In the genomic region with DNA sequence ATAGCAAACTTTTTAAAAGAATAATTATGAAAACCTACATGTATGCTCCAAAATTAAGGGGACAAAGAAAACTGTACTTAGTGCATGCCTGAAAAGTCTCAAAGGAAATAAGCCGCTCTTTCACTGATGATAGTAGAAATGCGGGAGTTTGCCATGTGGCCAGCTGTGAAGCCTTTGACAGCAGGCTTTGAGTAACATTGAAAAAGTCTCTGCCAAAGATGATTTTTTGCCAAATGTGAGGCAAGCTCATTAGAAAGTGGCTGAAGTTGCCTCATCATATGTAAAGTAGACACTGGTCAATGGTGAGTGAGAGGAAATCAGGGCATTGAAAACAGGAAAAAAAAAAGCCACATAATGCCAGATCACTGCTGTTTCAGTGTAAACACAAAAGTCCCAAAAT, we compare ENCODE assay signal across 19 cellular contexts.
"Had no signal": no experiment of that assay in that cellular context is flagged by ENCODE, and none has a peak within 500 bp of the region (broad histone marks: within the 10 kb centered on the region; RNA-seq: fewer than 3 reads in every experiment).

No MANE protein-coding gene starts in this region.

- H3K27me3 ChIP-seq: stomach, testis, upper lobe of right lung had no signal

- H3K4me3 ChIP-seq: skin epidermis, stomach, testis, upper lobe of right lung had no signal

- H3K36me3 ChIP-seq: stomach, upper lobe of right lung had no signal

- H3K9me3 ChIP-seq: stomach, testis, upper lobe of right lung had no signal

- H3K4me1 ChIP-seq: stomach, testis, upper lobe of right lung had no signal

- H3K27ac ChIP-seq: skin epidermis, stomach, testis, upper lobe of right lung had no signal

- ATAC-seq: activated CD8-positive, alpha-beta T cell treated with anti-CD3 and anti-CD28 coated beads for 36 hours; upper lobe of right lung had no signal

- DNase-seq: activated B cell treated with CpG ODN at 0.5 μM for 24 hours; activated CD4-positive, alpha-beta T cell treated with anti-CD3 and anti-CD28 coated beads for 4 hours; activated CD8-positive, alpha-beta T cell treated with anti-CD3 and anti-CD28 coated beads for 36 hours; activated naive CD4-positive, alpha-beta T cell treated with anti-CD3 and anti-CD28 coated beads, Interleukin-2, amount 50 U/mL, for 16 hours; activated T-cell treated with anti-CD3 and anti-CD28 coated beads, Interleukin-2, amount 50 U/mL, for 24 hours; aorta; cerebellar nuclear complex; cortex of kidney; mammary epithelial cell; nephron progenitor cell; occipital lobe; retina; stimulated activated CD4-positive, alpha-beta T cell treated with anti-CD3 and anti-CD28 coated beads, Interleukin-4, amount 100 ng/mL, for 1 hour; stomach; T-helper 1 cell; T-helper 9 cell; testis; upper lobe of right lung had no signal
